29 cellular contexts compared by ENCODE assay signal in genomic region chr10:32163774-32164148, GRCh38.
"Had no signal": no experiment of that assay in that cellular context is flagged by ENCODE, and none has a peak within 500 bp of the region (broad histone marks: within the 10 kb centered on the region; RNA-seq: fewer than 3 reads in every experiment).

No MANE protein-coding gene starts in this region.

- ATAC-seq: activated CD4-positive, CD25-positive, alpha-beta regulatory T cell treated with anti-CD3 and anti-CD28 coated beads, Interleukin-2, amount 50 U/mL, for 24 hours; foreskin keratinocyte; natural killer cell had no signal

- H3K27me3 Mint-ChIP-seq: type B pancreatic cell had no signal

- H3K4me3 Mint-ChIP-seq: activated CD4-positive, alpha-beta memory T cell treated with anti-CD3 and anti-CD28 coated beads for 36 hours; activated naive CD4-positive, alpha-beta T cell treated with anti-CD3 and anti-CD28 coated beads, Interleukin-2, amount 10 ng/mL, durations not matched to agents 7 days and 5 days; activated naive CD8-positive, alpha-beta T cell treated with anti-CD3 and anti-CD28 coated beads, Interleukin-2, amount 10 ng/mL, durations not matched to agents 7 days and 5 days; activated T-cell treated with anti-CD3 and anti-CD28 coated beads, Interleukin-2, amount 50 U/mL, for 24 hours; natural killer cell; neural progenitor cell; T-helper 2 cell treated with Interferon-gamma antibody and Interleukin-4, amounts not matched to agents 5 μg/mL and 100 μg/mL, for 36 hours; type B pancreatic cell had no signal

- H3K9me3 ChIP-seq: esophagus muscularis mucosa, right atrium auricular region, thoracic aorta, uterus had no signal

- H3K9me3 Mint-ChIP-seq: activated CD4-positive, alpha-beta memory T cell treated with anti-CD3 and anti-CD28 coated beads for 36 hours; activated naive CD4-positive, alpha-beta T cell treated with anti-CD3 and anti-CD28 coated beads, Interleukin-2, amount 10 ng/mL, durations not matched to agents 7 days and 5 days; activated naive CD8-positive, alpha-beta T cell treated with anti-CD3 and anti-CD28 coated beads, Interleukin-2, amount 10 ng/mL, durations not matched to agents 7 days and 5 days; activated T-cell treated with anti-CD3 and anti-CD28 coated beads, Interleukin-2, amount 50 U/mL, for 24 hours; natural killer cell; neural progenitor cell; T-helper 2 cell treated with Interferon-gamma antibody and Interleukin-4, amounts not matched to agents 5 μg/mL and 100 μg/mL, for 36 hours; type B pancreatic cell had no signal

- H3K27ac ChIP-seq: brain microvascular endothelial cell, esophagus muscularis mucosa, foreskin keratinocyte, neural progenitor cell, parathyroid adenoma, right atrium auricular region, thoracic aorta, uterus, WERI-Rb-1 had no signal

- DNase-seq: activated CD4-positive, alpha-beta memory T cell treated with anti-CD3 and anti-CD28 coated beads for 36 hours; activated CD4-positive, alpha-beta T cell treated with anti-CD3 and anti-CD28 coated beads for 48 hours; activated CD8-positive, alpha-beta memory T cell treated with anti-CD3 and anti-CD28 coated beads, Interleukin-2, amount 50 U/mL, for 48 hours; activated gamma-delta T cell; activated naive CD4-positive, alpha-beta T cell treated with anti-CD3 and anti-CD28 coated beads, Interleukin-2, amount 10 ng/mL, durations not matched to agents 7 days and 5 days; activated naive CD8-positive, alpha-beta T cell treated with anti-CD3 and anti-CD28 coated beads, Interleukin-2, amount 10 ng/mL, durations not matched to agents 7 days and 5 days; activated T-cell treated with anti-CD3 and anti-CD28 coated beads, Interleukin-2, amount 50 U/mL, for 24 hours; amniotic stem cell; brain microvascular endothelial cell; caudate nucleus; foreskin keratinocyte; mammary epithelial cell; natural killer cell; occipital lobe; stimulated activated CD4-positive, alpha-beta T cell treated with anti-CD3 and anti-CD28 coated beads, Interleukin-2, amount 100 ng/mL, for 48 hours; stimulated activated naive CD4-positive, alpha-beta T cell treated with Interleukin-2 at 50 U/mL for 16 hours; T-helper 1 cell; uterus; WERI-Rb-1 had no signal

- FAIRE-seq: astrocyte, endothelial cell of umbilical vein had no signal

- H3K36me3 Mint-ChIP-seq: activated CD4-positive, alpha-beta memory T cell treated with anti-CD3 and anti-CD28 coated beads for 36 hours; activated naive CD4-positive, alpha-beta T cell treated with anti-CD3 and anti-CD28 coated beads, Interleukin-2, amount 10 ng/mL, durations not matched to agents 7 days and 5 days; activated naive CD8-positive, alpha-beta T cell treated with anti-CD3 and anti-CD28 coated beads, Interleukin-2, amount 10 ng/mL, durations not matched to agents 7 days and 5 days; natural killer cell; neural progenitor cell; type B pancreatic cell had no signal

- H3K27me3 ChIP-seq: brain microvascular endothelial cell, esophagus muscularis mucosa, foreskin keratinocyte, neural progenitor cell, right atrium auricular region, uterus had no signal

- H3K4me1 ChIP-seq: esophagus muscularis mucosa, foreskin keratinocyte, neural progenitor cell, parathyroid adenoma, right atrium auricular region, uterus had no signal

- H3K27ac Mint-ChIP-seq: activated CD4-positive, alpha-beta memory T cell treated with anti-CD3 and anti-CD28 coated beads for 36 hours; activated naive CD4-positive, alpha-beta T cell treated with anti-CD3 and anti-CD28 coated beads, Interleukin-2, amount 10 ng/mL, durations not matched to agents 7 days and 5 days; activated naive CD8-positive, alpha-beta T cell treated with anti-CD3 and anti-CD28 coated beads, Interleukin-2, amount 10 ng/mL, durations not matched to agents 7 days and 5 days; activated T-cell treated with anti-CD3 and anti-CD28 coated beads, Interleukin-2, amount 50 U/mL, for 24 hours; natural killer cell; neural progenitor cell; T-helper 2 cell treated with Interferon-gamma antibody and Interleukin-4, amounts not matched to agents 5 μg/mL and 100 μg/mL, for 36 hours; type B pancreatic cell had no signal

- H3K4me1 Mint-ChIP-seq: activated naive CD4-positive, alpha-beta T cell treated with anti-CD3 and anti-CD28 coated beads, Interleukin-2, amount 10 ng/mL, durations not matched to agents 7 days and 5 days; activated naive CD8-positive, alpha-beta T cell treated with anti-CD3 and anti-CD28 coated beads, Interleukin-2, amount 10 ng/mL, durations not matched to agents 7 days and 5 days; natural killer cell had no signal

- H3K4me3 ChIP-seq: esophagus muscularis mucosa, neural progenitor cell, right atrium auricular region, thoracic aorta, uterus had no signal

- H3K36me3 ChIP-seq: brain microvascular endothelial cell, esophagus muscularis mucosa, neural progenitor cell, right atrium auricular region, thoracic aorta, uterus, WERI-Rb-1 had no signal
